ENCODE assay signal across 17 cellular contexts in the genomic region with DNA sequence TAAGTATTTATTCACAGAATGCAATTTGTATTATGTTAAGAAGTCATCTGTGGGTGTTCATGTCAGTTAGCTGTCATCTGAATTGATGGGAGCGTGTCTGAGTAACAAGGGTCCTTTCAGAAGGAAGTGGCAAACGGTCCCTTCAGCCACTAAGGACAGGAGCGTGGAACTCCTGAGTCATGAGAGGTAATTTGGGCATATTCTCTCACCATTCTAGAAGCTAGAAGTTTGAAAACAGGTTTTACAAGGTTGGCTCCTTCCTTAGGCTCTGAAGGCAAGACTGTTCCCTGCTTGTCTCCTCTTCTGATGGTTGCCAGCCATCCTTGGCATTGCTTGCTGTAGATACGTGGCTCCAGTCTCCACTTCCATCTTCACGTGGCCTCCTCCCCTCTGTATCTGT. TPM values are rescaled to one million over a fixed set of nuclear protein-coding genes. Genes with fewer than 3 reads are reported as not detected.
DNase-seq lines count a peak whose midpoint lies in the region; ATAC-seq and TF ChIP-seq lines count a peak whose summit lies in the region.
"Had no signal": no experiment of that assay in that cellular context is flagged by ENCODE, and none has a peak within 500 bp of the region (broad histone marks: within the 10 kb centered on the region; RNA-seq: fewer than 3 reads in every experiment).

No MANE protein-coding gene starts in this region.

- peaks cover 12% of the 10 kb centered on the region for H3K36me3 Mint-ChIP-seq in activated naive CD4-positive, alpha-beta T cell treated with anti-CD3 and anti-CD28 coated beads for 36 hours (ENCODE audit: low read depth)

- TF ChIP-seq EP300 in transverse colon (IDR thresholded peaks at IDR 0.05; ENCODE audit: low read depth): no peak

- H3K4me3 Mint-ChIP-seq in activated naive CD4-positive, alpha-beta T cell treated with anti-CD3 and anti-CD28 coated beads for 36 hours: no peak overlapping the region
- H3K4me3 Mint-ChIP-seq: endodermal cell, IgD-negative memory B cell, memory B cell had no signal

- no peaks in the 10 kb centered on the region for H3K27me3 ChIP-seq in cardiac muscle cell
- H3K27me3 ChIP-seq in ascending aorta: no peaks in the 10 kb centered on the region
- no peaks in the 10 kb centered on the region for H3K27me3 ChIP-seq in layer of hippocampus (ENCODE audit: control insufficient read depth, insufficient read depth, low read length)
- no peaks in the 10 kb centered on the region for H3K27me3 ChIP-seq in transverse colon
- H3K27me3 ChIP-seq in effector memory CD4-positive, alpha-beta T cell (replicated peaks; ENCODE audit: control insufficient read depth, insufficient read depth, low read length, poor library complexity, severe bottlenecking): no peaks in the 10 kb centered on the region
- H3K27me3 ChIP-seq in SJCRH30: no peaks in the 10 kb centered on the region

- intact Hi-C loops in Right ventricle myocardium superior (cut with DNase I) (no loop called here), ascending aorta (cut with DNase I) (no loop called here), transverse colon (cut with DNase I; ENCODE audit: low total_unique reads) (no loop called here)
- intact Hi-C loops in activated naive CD4-positive, alpha-beta T cell treated with anti-CD3 and anti-CD28 coated beads for 36 hours (cut with micrococcal nuclease): no loop called here

- H3K27ac ChIP-seq in cardiac muscle cell (peak overlapping the region; percentile 71), ascending aorta (peak overlapping the region; percentile 91 to 96), layer of hippocampus (ENCODE audit: low read depth, low read length) (peak overlapping the region; percentile 35), transverse colon (peak overlapping the region; percentile 4 to 69 (median 40)), SJCRH30 (no peak overlapping the region)
- H3K27ac ChIP-seq in effector memory CD4-positive, alpha-beta T cell (ENCODE audit: insufficient read depth, low read length, poor library complexity, severe bottlenecking): no peak overlapping the region

- DNase-seq in cardiac muscle cell (ENCODE audit: low read depth in 1 of 2, low spot score in 1 of 2) (no peak), Right ventricle myocardium superior (no peak), ascending aorta (ENCODE audit: low spot score in 2 of 2) (no peak), transverse colon (no peak), SJCRH30 (no peak)
- no peak for DNase-seq in effector memory CD4-positive, alpha-beta T cell
- no peak for DNase-seq in activated naive CD4-positive, alpha-beta T cell treated with anti-CD3 and anti-CD28 coated beads for 36 hours
- DNase-seq: activated T-cell treated with anti-CD3 and anti-CD28 coated beads, Interleukin-2, amount 50 U/mL, for 48 hours; DMS153; endodermal cell; NCI-H1694; NCI-H748 treated with DMSO at 0.1 percent for 48 hours; nucleus accumbens; stimulated activated CD4-positive, alpha-beta T cell treated with anti-CD3 and anti-CD28 coated beads, Interleukin-15, amount 100 ng/mL, for 24 hours had no signal

- no peak for TF ChIP-seq CTCF in cardiac muscle cell (IDR thresholded peaks at IDR 0.05; ENCODE audit: low read depth, low read length)
- no peak for TF ChIP-seq CTCF in ascending aorta (IDR thresholded peaks at IDR 0.05)
- no peak for TF ChIP-seq CTCF in transverse colon (IDR thresholded peaks at IDR 0.05)

- CTCF ChIA-PET in activated naive CD4-positive, alpha-beta T cell treated with anti-CD3 and anti-CD28 coated beads for 36 hours (lab: Charles Lee): interaction anchor here (1.9 to 2.0 kb wide), 2 partner anchors 9 to 19 kb away, joined by 4 to 6 read pairs; no protein-coding TSS in a partner anchor

- WGBS in transverse colon (ENCODE audit: low coverage in 1 of 2), 2 donors: 69 to 73% methylated on average over 4 to 5 of the region's 5 CpGs

- no peak overlapping the region for H3K27ac Mint-ChIP-seq in activated naive CD4-positive, alpha-beta T cell treated with anti-CD3 and anti-CD28 coated beads for 36 hours
- H3K27ac Mint-ChIP-seq: endodermal cell, IgD-negative memory B cell, memory B cell had no signal

- ATAC-seq in Right ventricle myocardium superior (ENCODE audit: poor library complexity): no peak

- H3K9me3 Mint-ChIP-seq in activated naive CD4-positive, alpha-beta T cell treated with anti-CD3 and anti-CD28 coated beads for 36 hours: no peaks in the 10 kb centered on the region
- H3K9me3 Mint-ChIP-seq: endodermal cell, IgD-negative memory B cell, memory B cell had no signal

- H3K36me3 ChIP-seq in cardiac muscle cell (no peaks in the 10 kb centered on the region), ascending aorta (peaks cover 0 to 10% of the 10 kb centered on the region in 2 donors), transverse colon (no peaks in the 10 kb centered on the region), SJCRH30 (peaks cover 4% of the 10 kb centered on the region; the same call in 1 of the 2 replicates)
- H3K36me3 ChIP-seq in effector memory CD4-positive, alpha-beta T cell (ENCODE audit: control insufficient read depth, insufficient read depth, low read length): peaks cover 13% of the 10 kb centered on the region

- H3K4me1 Mint-ChIP-seq in activated naive CD4-positive, alpha-beta T cell treated with anti-CD3 and anti-CD28 coated beads for 36 hours (ENCODE audit: low read depth): peaks cover 28% of the 10 kb centered on the region
- H3K4me1 Mint-ChIP-seq: memory B cell had no signal

- in situ Hi-C loops in transverse colon (cut with MboI; ENCODE audit: low pct_ligation_motif_present in 1 of 4, low pct_unique_long_range_greater_than_20kb in 1 of 4, low sequenced_read_pairs in 3 of 4): no loop called here

- peaks cover 57% of the 10 kb centered on the region for H3K4me1 ChIP-seq in cardiac muscle cell (ENCODE audit: low read depth)
- peaks cover 16 to 64% of the 10 kb centered on the region in 2 donors for H3K4me1 ChIP-seq in ascending aorta
- peaks cover 16 to 64% (median 27%) of the 10 kb centered on the region in 4 donors for H3K4me1 ChIP-seq in transverse colon
- H3K4me1 ChIP-seq in effector memory CD4-positive, alpha-beta T cell (ENCODE audit: control insufficient read depth, insufficient read depth, low read length, poor library complexity, severe bottlenecking): no peaks in the 10 kb centered on the region
- peaks cover 13% of the 10 kb centered on the region for H3K4me1 ChIP-seq in SJCRH30

- H3K9me3 ChIP-seq in cardiac muscle cell (ENCODE audit: low read depth) (no peaks in the 10 kb centered on the region), ascending aorta (no peaks in the 10 kb centered on the region), transverse colon (no peaks in the 10 kb centered on the region), SJCRH30 (replicated peaks) (no peaks in the 10 kb centered on the region)
- no peaks in the 10 kb centered on the region for H3K9me3 ChIP-seq in effector memory CD4-positive, alpha-beta T cell (ENCODE audit: control insufficient read depth, low read length)

- TF ChIP-seq POLR2A in transverse colon (IDR thresholded peaks at IDR 0.05): no peak

- H3K27me3 Mint-ChIP-seq in activated naive CD4-positive, alpha-beta T cell treated with anti-CD3 and anti-CD28 coated beads for 36 hours (ENCODE audit: low read depth): no peaks in the 10 kb centered on the region
- H3K27me3 Mint-ChIP-seq: IgD-negative memory B cell, memory B cell had no signal

- no peak overlapping the region for H3K4me3 ChIP-seq in cardiac muscle cell
- no peak overlapping the region for H3K4me3 ChIP-seq in ascending aorta
- H3K4me3 ChIP-seq in transverse colon: no peak overlapping the region
- no peak overlapping the region for H3K4me3 ChIP-seq in effector memory CD4-positive, alpha-beta T cell (ENCODE audit: insufficient read depth, low read depth, low read length, poor library complexity, severe bottlenecking)
- no peak overlapping the region for H3K4me3 ChIP-seq in SJCRH30

RNA-seq across cellular contexts. Expression of a gene that starts 19.7 kb away (rescaled TPM):
- total RNA-seq in cardiac muscle cell (43.0 and 44.8 TPM in 2 replicates), Right ventricle myocardium superior (59.4 TPM), ascending aorta (228 TPM), transverse colon (10 to 100 TPM; 37.8 to 81.5 (median 58.3) TPM)
- polyA plus RNA-seq in cardiac muscle cell: 25.5 and 28.4 TPM in 2 replicates
- 10 to 100 TPM; 57.2 to 64.9 TPM for total RNA-seq in activated naive CD4-positive, alpha-beta T cell treated with anti-CD3 and anti-CD28 coated beads for 36 hours
- 25.5 and 27.7 TPM in 2 replicates for total RNA-seq in SJCRH30 (2014; rRNA removed; shearing (Covaris generic))

Comparison
In these comparisons a context has a peak if more than half of its experiments do, and no peak if none do; other contexts are left out.
1. H3K27ac ChIP-seq: peak in cardiac muscle cell (single experiment), ascending aorta (2 of 2), layer of hippocampus (single experiment) and transverse colon (4 of 4); none in effector memory CD4-positive, alpha-beta T cell (single experiment) and SJCRH30 (single experiment).